12 cellular contexts compared by ENCODE assay signal in the genomic region with DNA sequence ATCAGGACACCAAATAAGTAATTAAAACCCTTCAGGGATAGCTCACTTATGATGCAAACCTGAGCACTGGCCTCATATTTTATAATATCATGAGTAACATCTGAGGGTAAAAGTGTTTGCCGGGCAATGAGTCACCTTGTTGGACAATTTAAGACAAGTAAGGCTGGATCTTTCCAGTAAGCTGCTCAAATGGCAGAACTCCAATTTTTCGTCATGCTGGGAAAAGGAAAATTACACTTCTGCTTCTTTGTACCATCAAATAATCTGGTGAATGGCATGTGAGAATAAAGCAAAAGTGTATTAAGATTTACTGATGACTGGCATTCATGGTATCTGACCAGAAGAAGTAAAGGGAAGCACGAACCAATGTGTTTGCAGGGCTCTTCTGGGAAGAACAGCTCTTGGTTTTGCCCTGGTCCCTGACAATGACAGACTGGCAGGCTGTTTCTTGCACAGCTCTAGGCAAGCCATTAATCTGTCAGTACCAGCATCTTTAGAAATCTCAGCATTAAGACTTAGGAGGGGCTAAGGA.
A peak's percentile ranks its signal among the peaks of the same experiment; 100 is the strongest.
DNase-seq lines count a peak whose midpoint lies in the region; ATAC-seq and TF ChIP-seq lines count a peak whose summit lies in the region.
"Had no signal": no experiment of that assay in that cellular context is flagged by ENCODE, and none has a peak within 500 bp of the region (broad histone marks: within the 10 kb centered on the region; RNA-seq: fewer than 3 reads in every experiment).

No MANE protein-coding gene starts in this region.

- no peaks in the 10 kb centered on the region for H3K36me3 Mint-ChIP-seq in activated CD4-positive, alpha-beta T cell treated with anti-CD3 and anti-CD28 coated beads, Interleukin-2, amount 10 ng/mL, durations not matched to agents 7 days and 5 days (ENCODE audit: low read depth)

- H3K9me3 Mint-ChIP-seq in activated CD4-positive, alpha-beta T cell treated with anti-CD3 and anti-CD28 coated beads, Interleukin-2, amount 10 ng/mL, durations not matched to agents 7 days and 5 days = no peaks in the 10 kb centered on the region
- H3K9me3 Mint-ChIP-seq: CD4-positive, CD25-positive, alpha-beta regulatory T cell had no signal

- no peak overlapping the region for H3K27ac Mint-ChIP-seq in activated CD4-positive, alpha-beta T cell treated with anti-CD3 and anti-CD28 coated beads, Interleukin-2, amount 10 ng/mL, durations not matched to agents 7 days and 5 days
- H3K27ac Mint-ChIP-seq: CD4-positive, CD25-positive, alpha-beta regulatory T cell had no signal

- no peak for TF ChIP-seq CTCF in VCaP (conservative IDR thresholded peaks at IDR 0.05)
- TF ChIP-seq CTCF in GM10266 (IDR thresholded peaks at IDR 0.05; ENCODE audit: control insufficient read depth, insufficient read depth, low read depth, missing control alignments) = no peak

- H3K4me3 Mint-ChIP-seq in activated CD4-positive, alpha-beta T cell treated with anti-CD3 and anti-CD28 coated beads, Interleukin-2, amount 10 ng/mL, durations not matched to agents 7 days and 5 days = no peak overlapping the region
- H3K4me3 Mint-ChIP-seq: CD4-positive, CD25-positive, alpha-beta regulatory T cell had no signal

- H3K4me1 Mint-ChIP-seq in activated CD4-positive, alpha-beta T cell treated with anti-CD3 and anti-CD28 coated beads, Interleukin-2, amount 10 ng/mL, durations not matched to agents 7 days and 5 days = no peaks in the 10 kb centered on the region
- H3K4me1 Mint-ChIP-seq: CD4-positive, CD25-positive, alpha-beta regulatory T cell had no signal

- peak overlapping the region; percentile 45 for H3K27ac ChIP-seq in VCaP
- H3K27ac ChIP-seq: heart right ventricle had no signal

- no peak for ATAC-seq in HG02642 (IDR thresholded peaks at IDR 0.05; ENCODE audit: poor library complexity, unreplicated experiment)
- ATAC-seq: heart right ventricle; stimulated activated naive CD8-positive, alpha-beta T cell treated with anti-CD3 and anti-CD28 coated beads, Interleukin-15, Interleukin-2, amounts not matched to agents 100 U/mL and 50 U/mL, for 24 hours had no signal

- CTCF ChIA-PET in activated CD4-positive, alpha-beta T cell treated with anti-CD3 and anti-CD28 coated beads, Interleukin-2, amount 10 ng/mL, durations not matched to agents 7 days and 5 days (lab: Charles Lee) = no interaction called here

- DNase-seq in SIG-M5 treated with dmso at 0.1 percent for 504 hours (lab: John Stamatoyannopoulos, UW; ENCODE audit: unreplicated experiment) = peak; percentile 44
- no peak for DNase-seq in SIG-M5 (lab: John Stamatoyannopoulos, UW)
- peak; percentile 54 for DNase-seq in iris pigment epithelial cell (ENCODE audit: low read depth)
- DNase-seq in iPS-NIHi7 (ENCODE audit: extremely low spot score) = no peak
- DNase-seq in activated CD4-positive, alpha-beta T cell treated with anti-CD3 and anti-CD28 coated beads, Interleukin-2, amount 10 ng/mL, durations not matched to agents 7 days and 5 days = no peak
- no peak for DNase-seq in GM10266 (ENCODE audit: extremely low spot score)
- DNase-seq: activated gamma-delta T cell treated with Interleukin-2 at 50 U/mL for 16 hours; CD4-positive, CD25-positive, alpha-beta regulatory T cell; heart right ventricle; stimulated activated naive CD8-positive, alpha-beta T cell treated with anti-CD3 and anti-CD28 coated beads, Interleukin-15, Interleukin-2, amounts not matched to agents 100 U/mL and 50 U/mL, for 24 hours had no signal

- POLR2A ChIA-PET in activated CD4-positive, alpha-beta T cell treated with anti-CD3 and anti-CD28 coated beads, Interleukin-2, amount 10 ng/mL, durations not matched to agents 7 days and 5 days (lab: Charles Lee) = no interaction called here

- H3K27me3 Mint-ChIP-seq in activated CD4-positive, alpha-beta T cell treated with anti-CD3 and anti-CD28 coated beads, Interleukin-2, amount 10 ng/mL, durations not matched to agents 7 days and 5 days = no peaks in the 10 kb centered on the region
- H3K27me3 Mint-ChIP-seq: CD4-positive, CD25-positive, alpha-beta regulatory T cell had no signal

Comparison
In these comparisons a context has a peak if more than half of its experiments do, and no peak if none do; other contexts are left out.
1. DNase-seq: peak in SIG-M5 treated with dmso at 0.1 percent for 504 hours (single experiment) and iris pigment epithelial cell (single experiment); none in SIG-M5 (single experiment), iPS-NIHi7 (single experiment), activated CD4-positive, alpha-beta T cell treated with anti-CD3 and anti-CD28 coated beads, Interleukin-2, amount 10 ng/mL, durations not matched to agents 7 days and 5 days (single experiment) and GM10266 (single experiment).